ENCODE assay signal across 9 cellular contexts in the genomic region with DNA sequence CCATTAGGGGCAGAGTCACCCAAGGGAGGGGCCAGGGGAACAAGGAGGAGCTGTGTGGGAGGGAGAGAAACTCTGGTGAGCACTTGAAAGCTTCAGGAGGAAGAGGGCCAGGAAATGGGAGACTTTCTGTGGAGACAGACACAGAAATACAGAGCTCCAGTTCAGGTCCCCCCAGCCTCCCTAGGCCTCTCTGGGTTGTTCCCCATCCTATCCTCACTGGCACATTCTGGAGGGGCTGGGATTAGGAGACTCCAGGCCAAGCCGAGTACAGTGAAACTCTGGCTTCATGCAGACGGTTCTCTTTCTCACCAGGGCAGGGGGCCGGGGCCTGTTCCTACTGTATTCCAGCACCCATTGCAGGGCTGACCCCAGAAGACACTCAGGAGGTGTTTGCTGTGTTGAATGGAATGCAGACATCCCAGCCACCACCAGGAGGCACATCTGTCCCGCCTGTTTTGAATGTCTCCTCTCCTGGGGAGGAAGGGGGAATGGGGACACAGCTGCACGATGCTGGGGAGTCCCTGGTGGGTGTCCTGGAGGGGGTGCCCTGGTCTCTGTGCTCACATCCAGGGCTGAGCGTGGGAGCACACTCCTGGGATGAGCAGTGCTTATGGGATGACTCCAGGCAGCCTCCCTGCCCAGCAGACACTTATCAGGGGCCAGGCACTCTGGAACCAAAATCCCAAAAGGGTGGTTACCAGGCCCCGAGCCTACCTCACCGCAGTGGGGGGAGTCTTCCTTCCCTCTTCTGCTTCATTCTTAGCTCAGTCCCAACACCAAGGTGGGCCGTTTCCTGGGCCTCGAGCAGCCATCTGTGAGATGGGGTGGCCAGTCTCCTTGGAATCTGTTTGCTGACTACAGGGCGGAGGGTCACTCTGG. TPM values are rescaled to one million over a fixed set of nuclear protein-coding genes. Genes with fewer than 3 reads are reported as not detected.
A peak's percentile ranks its signal among the peaks of the same experiment; 100 is the strongest.
DNase-seq lines count a peak whose midpoint lies in the region; ATAC-seq and TF ChIP-seq lines count a peak whose summit lies in the region.
"Had no signal": no experiment of that assay in that cellular context is flagged by ENCODE, and none has a peak within 500 bp of the region (broad histone marks: within the 10 kb centered on the region; RNA-seq: fewer than 3 reads in every experiment).

No MANE protein-coding gene starts in this region.

- peak in 51 of 56 donors; percentile 6 to 64 (median 47) for TF ChIP-seq CTCF in dorsolateral prefrontal cortex (IDR thresholded peaks at IDR 0.05 in 54 of 56, conservative IDR thresholded peaks at IDR 0.05 in 2 of 56; ENCODE audit: low read depth in 1 of 56, partially characterized antibody in 56 of 56)

- no peaks in the 10 kb centered on the region for H3K27me3 ChIP-seq in dorsolateral prefrontal cortex
- H3K27me3 ChIP-seq: upper lobe of left lung had no signal

- H3K27ac ChIP-seq in dorsolateral prefrontal cortex = peak overlapping the region in 29 of 59 donors; percentile 9 to 78 (median 49)
- H3K27ac ChIP-seq: upper lobe of left lung had no signal

- ATAC-seq in HG03097 (IDR thresholded peaks at IDR 0.05; ENCODE audit: low FRiP score, unreplicated experiment) (no peak), GM19328 (IDR thresholded peaks at IDR 0.05; ENCODE audit: unreplicated experiment) (no peak), HG03045 (IDR thresholded peaks at IDR 0.05; ENCODE audit: unreplicated experiment) (no peak)

- intact Hi-C loops in dorsolateral prefrontal cortex (cut with DNase I) = no loop called here

- H3K4me3 ChIP-seq in dorsolateral prefrontal cortex = no peak overlapping the region
- H3K4me3 ChIP-seq: upper lobe of left lung had no signal

- DNase-seq in ELF-1 (ENCODE audit: low read depth, low spot score) (peak; percentile 60), M059J (ENCODE audit: low read depth) (peak; percentile 23), dorsolateral prefrontal cortex (peak in 2 of 10 donors; percentile 42), myocyte (ENCODE audit: low read depth) (peak; percentile 35), NCI-H446 (lab: John Stamatoyannopoulos, UW) (no peak)

RNA-seq across cellular contexts. Expression of a gene that starts 5.5 kb away (rescaled TPM):
- not detected in 2 replicates for total RNA-seq in M059J (2014; rRNA removed; shearing (Covaris generic))
- total RNA-seq in dorsolateral prefrontal cortex = under 1 TPM in 10 of 120 experiments, not detected in 110; 0.20 to 0.36 (median 0.24) TPM
- not detected in 2 replicates for total RNA-seq in myocyte
- not detected for polyA plus RNA-seq in myocyte (2012)
- total RNA-seq: upper lobe of left lung had no signal

RNA-seq across cellular contexts. Expression of a gene that starts 15.2 kb away (rescaled TPM):
- not detected in 2 replicates for total RNA-seq in M059J (2014; rRNA removed; shearing (Covaris generic))
- total RNA-seq in dorsolateral prefrontal cortex = under 1 TPM in 2 of 120 experiments, not detected in 118; 0.16 to 0.21 TPM
- not detected in 2 replicates for total RNA-seq in myocyte
- polyA plus RNA-seq in myocyte (2012) = not detected
- total RNA-seq: upper lobe of left lung had no signal

RNA-seq across cellular contexts. Expression of a gene that starts 23.7 kb away (rescaled TPM):
- not detected in 2 replicates for total RNA-seq in M059J (2014; rRNA removed; shearing (Covaris generic))
- not detected for total RNA-seq in dorsolateral prefrontal cortex
- total RNA-seq in myocyte = not detected in 2 replicates
- polyA plus RNA-seq in myocyte (2012) = not detected
- total RNA-seq: upper lobe of left lung had no signal

RNA-seq across cellular contexts. Expression of a gene that starts 43.2 kb away (rescaled TPM):
- 0.02 TPM in 1 of 2 replicates, not detected in the other for total RNA-seq in M059J (2014; rRNA removed; shearing (Covaris generic))
- total RNA-seq in dorsolateral prefrontal cortex = not detected
- total RNA-seq in myocyte = not detected in 2 replicates
- polyA plus RNA-seq in myocyte (2012) = not detected
- total RNA-seq: upper lobe of left lung had no signal

Comparison
In these comparisons a context has a peak if more than half of its experiments do, and no peak if none do; other contexts are left out.
1. DNase-seq: peak in ELF-1 (single experiment), M059J (single experiment) and myocyte (single experiment); none in NCI-H446 (0 of 2).